In the genomic region with DNA sequence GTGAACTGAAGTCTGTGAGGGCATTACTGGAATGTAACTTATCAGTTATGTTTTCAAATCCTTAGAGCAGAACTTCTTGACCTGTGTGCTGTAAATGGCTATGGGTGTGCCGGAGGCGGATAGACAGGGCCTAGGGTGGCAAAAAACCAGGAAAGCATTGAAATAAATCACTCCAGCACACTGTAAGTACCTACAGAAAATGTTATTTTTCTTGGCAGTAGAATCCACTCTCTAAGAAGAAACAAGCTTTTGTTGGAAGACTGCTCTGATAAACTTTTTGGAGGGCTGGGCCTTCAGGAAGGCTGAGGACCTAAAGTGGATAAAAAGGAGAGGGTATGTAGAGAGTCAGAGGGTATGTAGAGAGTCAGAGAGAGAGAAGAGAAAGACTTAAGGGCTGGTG, we compare ENCODE assay signal across 15 cellular contexts. TPM values are rescaled to one million over a fixed set of nuclear protein-coding genes. Genes with fewer than 3 reads are reported as not detected.
"Had no signal": no experiment of that assay in that cellular context is flagged by ENCODE, and none has a peak within 500 bp of the region (broad histone marks: within the 10 kb centered on the region; RNA-seq: fewer than 3 reads in every experiment).

No MANE protein-coding gene starts in this region.

- H3K9me3 ChIP-seq: prostate gland, suprapubic skin, upper lobe of left lung had no signal

- DNase-seq: activated CD4-positive, alpha-beta T cell treated with anti-CD3 and anti-CD28 coated beads, Interleukin-2, amount 10 ng/mL, durations not matched to agents 24 days and 14 days; activated CD8-positive, alpha-beta T cell treated with anti-CD3 and anti-CD28 coated beads for 36 hours; activated naive CD4-positive, alpha-beta T cell treated with Interleukin-2 at 50 U/mL for 16 hours; activated T-cell treated with anti-CD3 and anti-CD28 coated beads, Interleukin-2, amount 50 U/mL, for 1 hour; effector memory CD8-positive, alpha-beta T cell; foreskin fibroblast; right cardiac atrium; stimulated activated naive CD8-positive, alpha-beta T cell treated with anti-CD3 and anti-CD28 coated beads, Interleukin-15, amount 100 ng/mL, for 72 hours; T-helper 1 cell; upper lobe of left lung had no signal

- H3K4me1 ChIP-seq: prostate gland, suprapubic skin, upper lobe of left lung had no signal

- H3K4me3 Mint-ChIP-seq: activated CD4-positive, alpha-beta T cell treated with anti-CD3 and anti-CD28 coated beads, Interleukin-2, amount 10 ng/mL, durations not matched to agents 24 days and 14 days; activated CD8-positive, alpha-beta T cell treated with anti-CD3 and anti-CD28 coated beads for 36 hours; activated T-helper 17 cell treated with anti-CD3 and anti-CD28 coated beads, Interleukin-2, amount 50 U/mL, for 72 hours; effector memory CD8-positive, alpha-beta T cell; natural killer cell treated with Interleukin-12 subunit alpha and Interleukin-12 subunit beta and Interleukin-15 and Interleukin-18, amount 100 ng/mL, for 72 hours; stimulated activated naive CD8-positive, alpha-beta T cell treated with anti-CD3 and anti-CD28 coated beads, Interleukin-15, amount 100 ng/mL, for 72 hours had no signal

- H3K27me3 ChIP-seq: upper lobe of left lung had no signal

- H3K4me3 ChIP-seq: prostate gland, skin epidermis, suprapubic skin, upper lobe of left lung had no signal

- ATAC-seq: activated CD8-positive, alpha-beta T cell treated with anti-CD3 and anti-CD28 coated beads for 36 hours; activated T-helper 17 cell treated with anti-CD3 and anti-CD28 coated beads, Interleukin-2, amount 50 U/mL, for 72 hours; effector memory CD8-positive, alpha-beta T cell; natural killer cell treated with Interleukin-12 subunit alpha and Interleukin-12 subunit beta and Interleukin-15 and Interleukin-18, amount 100 ng/mL, for 72 hours; right cardiac atrium; stimulated activated naive CD8-positive, alpha-beta T cell treated with anti-CD3 and anti-CD28 coated beads, Interleukin-15, amount 100 ng/mL, for 72 hours had no signal

- H3K4me1 Mint-ChIP-seq: activated CD4-positive, alpha-beta T cell treated with anti-CD3 and anti-CD28 coated beads, Interleukin-2, amount 10 ng/mL, durations not matched to agents 24 days and 14 days; activated T-helper 17 cell treated with anti-CD3 and anti-CD28 coated beads, Interleukin-2, amount 50 U/mL, for 72 hours; stimulated activated naive CD8-positive, alpha-beta T cell treated with anti-CD3 and anti-CD28 coated beads, Interleukin-15, amount 100 ng/mL, for 72 hours had no signal

- H3K27ac ChIP-seq: prostate gland, skin epidermis, suprapubic skin, upper lobe of left lung had no signal

- H3K36me3 ChIP-seq: prostate gland, suprapubic skin, upper lobe of left lung had no signal

- H3K36me3 Mint-ChIP-seq: natural killer cell treated with Interleukin-12 subunit alpha and Interleukin-12 subunit beta and Interleukin-15 and Interleukin-18, amount 100 ng/mL, for 72 hours had no signal

- H3K27ac Mint-ChIP-seq: activated CD4-positive, alpha-beta T cell treated with anti-CD3 and anti-CD28 coated beads, Interleukin-2, amount 10 ng/mL, durations not matched to agents 24 days and 14 days; activated CD8-positive, alpha-beta T cell treated with anti-CD3 and anti-CD28 coated beads for 36 hours; activated T-helper 17 cell treated with anti-CD3 and anti-CD28 coated beads, Interleukin-2, amount 50 U/mL, for 72 hours; effector memory CD8-positive, alpha-beta T cell; natural killer cell treated with Interleukin-12 subunit alpha and Interleukin-12 subunit beta and Interleukin-15 and Interleukin-18, amount 100 ng/mL, for 72 hours; stimulated activated naive CD8-positive, alpha-beta T cell treated with anti-CD3 and anti-CD28 coated beads, Interleukin-15, amount 100 ng/mL, for 72 hours had no signal

- H3K9me3 Mint-ChIP-seq: activated CD4-positive, alpha-beta T cell treated with anti-CD3 and anti-CD28 coated beads, Interleukin-2, amount 10 ng/mL, durations not matched to agents 24 days and 14 days; activated CD8-positive, alpha-beta T cell treated with anti-CD3 and anti-CD28 coated beads for 36 hours; activated T-helper 17 cell treated with anti-CD3 and anti-CD28 coated beads, Interleukin-2, amount 50 U/mL, for 72 hours; effector memory CD8-positive, alpha-beta T cell; natural killer cell treated with Interleukin-12 subunit alpha and Interleukin-12 subunit beta and Interleukin-15 and Interleukin-18, amount 100 ng/mL, for 72 hours; stimulated activated naive CD8-positive, alpha-beta T cell treated with anti-CD3 and anti-CD28 coated beads, Interleukin-15, amount 100 ng/mL, for 72 hours had no signal

RNA-seq across cellular contexts. Expression of a gene that starts 14.9 kb away (rescaled TPM):
- total RNA-seq: activated CD4-positive, alpha-beta T cell treated with anti-CD3 and anti-CD28 coated beads, Interleukin-2, amount 10 ng/mL, durations not matched to agents 24 days and 14 days; activated CD8-positive, alpha-beta T cell treated with anti-CD3 and anti-CD28 coated beads for 36 hours; activated T-helper 17 cell treated with anti-CD3 and anti-CD28 coated beads, Interleukin-2, amount 50 U/mL, for 72 hours; natural killer cell treated with Interleukin-12 subunit alpha and Interleukin-12 subunit beta and Interleukin-15 and Interleukin-18, amount 100 ng/mL, for 72 hours had no signal
